Comparison of ENCODE assay signal across 12 cellular contexts in the genomic region with DNA sequence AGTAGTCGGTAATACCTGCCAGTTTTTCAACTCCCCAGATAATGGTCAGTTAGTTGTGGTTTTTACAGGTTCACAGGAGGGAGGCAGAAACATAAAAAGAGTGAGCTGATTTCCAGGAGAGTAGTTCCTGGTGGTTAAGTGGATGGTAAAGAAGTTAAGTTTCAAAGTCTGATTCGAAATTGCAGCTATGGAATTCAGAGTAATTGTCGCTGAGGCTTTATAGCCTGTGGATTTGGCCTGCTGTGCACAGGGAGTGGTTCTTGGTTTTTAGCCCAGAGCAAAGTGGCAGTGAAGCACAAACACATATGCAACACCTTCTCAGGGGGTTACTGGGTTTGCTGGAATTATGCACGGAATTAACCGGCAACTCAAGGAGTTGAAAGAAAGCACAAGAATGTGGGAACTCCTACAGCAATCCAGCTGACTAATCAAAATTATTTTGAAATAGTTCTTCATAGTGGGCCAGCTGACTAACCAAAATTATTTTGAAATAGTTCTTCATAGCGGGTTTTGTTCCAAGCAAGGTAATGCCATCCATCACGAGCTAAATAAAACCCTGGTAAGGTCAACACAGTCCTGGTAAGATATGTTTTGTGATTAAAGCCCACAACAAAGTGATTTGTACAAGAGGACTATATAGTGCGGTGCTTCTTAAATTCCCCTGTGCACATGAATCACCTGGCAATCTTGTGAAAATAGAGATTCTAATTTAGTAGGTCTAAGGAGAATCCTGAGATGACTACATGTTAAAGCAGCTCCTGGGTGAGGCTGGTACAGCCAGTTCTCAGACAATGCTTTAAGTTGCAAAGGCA.
DNase-seq lines count a peak whose midpoint lies in the region; ATAC-seq and TF ChIP-seq lines count a peak whose summit lies in the region.
"Had no signal": no experiment of that assay in that cellular context is flagged by ENCODE, and none has a peak within 500 bp of the region (broad histone marks: within the 10 kb centered on the region; RNA-seq: fewer than 3 reads in every experiment).

No MANE protein-coding gene starts in this region.

- intact Hi-C loops in esophagus muscularis mucosa (cut with DNase I): no loop called here
- intact Hi-C loops in CD4-positive, alpha-beta memory T cell (cut with micrococcal nuclease): no loop called here

- TF ChIP-seq POLR2A in esophagus muscularis mucosa (IDR thresholded peaks at IDR 0.05; ENCODE audit: low read depth): no peak

- no peaks in the 10 kb centered on the region for H3K4me1 Mint-ChIP-seq in CD4-positive, alpha-beta memory T cell

- H3K27me3 ChIP-seq in esophagus muscularis mucosa (no peaks in the 10 kb centered on the region), mucosa of stomach (ENCODE audit: control insufficient read depth, insufficient read depth, low read length) (no peaks in the 10 kb centered on the region)
- H3K27me3 ChIP-seq in CD4-positive, alpha-beta memory T cell (ENCODE audit: insufficient read depth, low read length): no peaks in the 10 kb centered on the region
- H3K27me3 ChIP-seq: heart right ventricle had no signal

- WGBS in esophagus muscularis mucosa: 25% methylated on average over 8 of the region's 8 CpGs

- CTCF ChIA-PET in CD4-positive, alpha-beta memory T cell (lab: Charles Lee; ENCODE audit: partially characterized antibody): no interaction called here

- no peak overlapping the region for H3K4me3 Mint-ChIP-seq in CD4-positive, alpha-beta memory T cell

- peaks cover 10 to 16% (median 13%) of the 10 kb centered on the region in 4 donors for H3K4me1 ChIP-seq in esophagus muscularis mucosa
- peaks cover 25% of the 10 kb centered on the region for H3K4me1 ChIP-seq in mucosa of stomach (ENCODE audit: control insufficient read depth, insufficient read depth, low read length)
- H3K4me1 ChIP-seq in CD4-positive, alpha-beta memory T cell (ENCODE audit: insufficient read depth, low read length): no peaks in the 10 kb centered on the region

- H3K4me3 ChIP-seq in AG09309 (ENCODE audit: control insufficient read depth, low read depth, low read length) (no peak overlapping the region), esophagus muscularis mucosa (no peak overlapping the region), mucosa of stomach (ENCODE audit: low read length) (no peak overlapping the region)
- H3K4me3 ChIP-seq in CD4-positive, alpha-beta memory T cell (ENCODE audit: low read length in 2 of 2): no peak overlapping the region
- H3K4me3 ChIP-seq: heart right ventricle had no signal

- no peak for ATAC-seq in HG02642 (IDR thresholded peaks at IDR 0.05; ENCODE audit: poor library complexity, unreplicated experiment)

- peak overlapping the region in 3 of 4 donors; percentile 30 to 70 (median 52) for H3K27ac ChIP-seq in esophagus muscularis mucosa (replicated peaks in 1 of 4)
- H3K27ac ChIP-seq in CD4-positive, alpha-beta memory T cell (ENCODE audit: low read depth, low read length): no peak overlapping the region
- H3K27ac ChIP-seq: C4-2B had no signal

- H3K27ac Mint-ChIP-seq in CD4-positive, alpha-beta memory T cell: no peak overlapping the region

- POLR2A ChIA-PET in CD4-positive, alpha-beta memory T cell (lab: Charles Lee; ENCODE audit: partially characterized antibody): no interaction called here

- peak overlapping the region; percentile 25 for H3K9ac ChIP-seq in mucosa of stomach (ENCODE audit: low read length)

- H3K9me3 Mint-ChIP-seq in CD4-positive, alpha-beta memory T cell: peaks cover 0 to 2% (median 0%) of the 10 kb centered on the region in 8 donors

- peak; percentile 49 for TF ChIP-seq EP300 in esophagus muscularis mucosa (IDR thresholded peaks at IDR 0.05)

- TF ChIP-seq CTCF in AG09309 (IDR thresholded peaks at IDR 0.05; ENCODE audit: control insufficient read depth, insufficient read depth, low read depth, low read length, missing control alignments) (no peak), esophagus muscularis mucosa (IDR thresholded peaks at IDR 0.05) (no peak)

- peaks cover 3 to 11% of the 10 kb centered on the region in 2 donors for H3K36me3 Mint-ChIP-seq in CD4-positive, alpha-beta memory T cell

- H3K36me3 ChIP-seq in esophagus muscularis mucosa (no peaks in the 10 kb centered on the region), mucosa of stomach (ENCODE audit: control insufficient read depth, insufficient read depth, low read length) (no peaks in the 10 kb centered on the region)
- no peaks in the 10 kb centered on the region for H3K36me3 ChIP-seq in CD4-positive, alpha-beta memory T cell (ENCODE audit: insufficient read depth, low read length)
- H3K36me3 ChIP-seq: heart right ventricle had no signal

- peaks cover 1 to 2% of the 10 kb centered on the region in 2 donors for H3K27me3 Mint-ChIP-seq in CD4-positive, alpha-beta memory T cell

- no peaks in the 10 kb centered on the region for H3K9me3 ChIP-seq in esophagus muscularis mucosa
- H3K9me3 ChIP-seq in mucosa of stomach (ENCODE audit: control insufficient read depth, low read length): no peaks in the 10 kb centered on the region
- no peaks in the 10 kb centered on the region for H3K9me3 ChIP-seq in CD4-positive, alpha-beta memory T cell (ENCODE audit: control insufficient read depth in 1 of 2, low read length in 2 of 2)
- H3K9me3 ChIP-seq: heart right ventricle had no signal

- DNase-seq in AG09309 (ENCODE audit: low read depth) (peak; percentile 41), NCI-H2227 (lab: John Stamatoyannopoulos, UW; ENCODE audit: unreplicated experiment) (peak; percentile 27), esophagus muscularis mucosa (ENCODE audit: extremely low spot score) (no peak), NCI-H1417 (lab: John Stamatoyannopoulos, UW) (no peak)
- no peak for DNase-seq in activated CD4-positive, alpha-beta T cell treated with anti-CD3 and anti-CD28 coated beads, Interleukin-2, amount 50 U/mL, for 1 hour
- DNase-seq in CD4-positive, alpha-beta memory T cell: no peak
- DNase-seq: heart right ventricle; NCI-H526 treated with DMSO at 0.1 percent for 48 hours; stimulated activated CD4-positive, alpha-beta T cell treated with anti-CD3 and anti-CD28 coated beads, Interleukin-15, amount 100 ng/mL, for 24 hours had no signal

Comparison
In these comparisons a context has a peak if more than half of its experiments do, and no peak if none do; other contexts are left out.
1. DNase-seq: peak in AG09309 (single experiment) and NCI-H2227 (single experiment); none in esophagus muscularis mucosa (single experiment), activated CD4-positive, alpha-beta T cell treated with anti-CD3 and anti-CD28 coated beads, Interleukin-2, amount 50 U/mL, for 1 hour (single experiment), CD4-positive, alpha-beta memory T cell (0 of 5) and NCI-H1417 (0 of 3).